15 cellular contexts compared by ENCODE assay signal in genomic region chr6:149414822-149415221, GRCh38. TPM values are rescaled to one million over a fixed set of nuclear protein-coding genes. Genes with fewer than 3 reads are reported as not detected.
DNase-seq lines count a peak whose midpoint lies in the region; ATAC-seq, FAIRE-seq and TF ChIP-seq lines count a peak whose summit lies in the region.
"Had no signal": no experiment of that assay in that cellular context is flagged by ENCODE, and none has a peak within 500 bp of the region (broad histone marks: within the 10 kb centered on the region; RNA-seq: fewer than 3 reads in every experiment).

No MANE protein-coding gene starts in this region.

- H3K36me3 Mint-ChIP-seq in activated CD8-positive, alpha-beta memory T cell treated with anti-CD3 and anti-CD28 coated beads, Interleukin-2, amount 10 ng/mL, durations not matched to agents 7 days and 5 days = peaks cover 46% of the 10 kb centered on the region
- peaks cover 11 to 27% (median 14%) of the 10 kb centered on the region in 3 donors for H3K36me3 Mint-ChIP-seq in naive thymus-derived CD8-positive, alpha-beta T cell

- FAIRE-seq in GM12891 (lab: Jason Lieb, UNC) = peak; percentile 31
- peak; percentile 36 for FAIRE-seq in colon (lab: Jason Lieb, UNC)
- no peak for FAIRE-seq in urothelium cell line (lab: Jason Lieb, UNC)
- FAIRE-seq: GM12878 had no signal

- POLR2A ChIA-PET in naive thymus-derived CD8-positive, alpha-beta T cell (lab: Charles Lee) = no interaction called here

- ATAC-seq in activated CD8-positive, alpha-beta memory T cell treated with anti-CD3 and anti-CD28 coated beads, Interleukin-2, amount 10 ng/mL, durations not matched to agents 7 days and 5 days = no peak
- no peak for ATAC-seq in naive thymus-derived CD8-positive, alpha-beta T cell
- no peak for ATAC-seq in GM18868 (IDR thresholded peaks at IDR 0.05; ENCODE audit: unreplicated experiment)
- ATAC-seq: GM12878 had no signal

- no peak for DNase-seq in activated CD8-positive, alpha-beta memory T cell treated with anti-CD3 and anti-CD28 coated beads, Interleukin-2, amount 10 ng/mL, durations not matched to agents 7 days and 5 days
- no peak for DNase-seq in activated CD8-positive, alpha-beta memory T cell treated with anti-CD3 and anti-CD28 coated beads, Interleukin-2, amount 50 U/mL, for 48 hours
- DNase-seq in GM12891 (ENCODE audit: insufficient read length, low spot score) = no peak
- DNase-seq in naive thymus-derived CD8-positive, alpha-beta T cell = no peak
- DNase-seq in urothelium cell line (ENCODE audit: low spot score) = no peak
- no peak for DNase-seq in NCI-H524 (lab: John Stamatoyannopoulos, UW)
- DNase-seq: ACHN; CD4-positive, CD25-positive, alpha-beta regulatory T cell; DMS79; HCEC 1CT; HFFc6 had no signal

- H3K27me3 Mint-ChIP-seq in activated CD8-positive, alpha-beta memory T cell treated with anti-CD3 and anti-CD28 coated beads, Interleukin-2, amount 10 ng/mL, durations not matched to agents 7 days and 5 days = no peaks in the 10 kb centered on the region
- H3K27me3 Mint-ChIP-seq in naive thymus-derived CD8-positive, alpha-beta T cell = no peaks in the 10 kb centered on the region
- H3K27me3 Mint-ChIP-seq: CD4-positive, CD25-positive, alpha-beta regulatory T cell had no signal

- H3K4me3 Mint-ChIP-seq in activated CD8-positive, alpha-beta memory T cell treated with anti-CD3 and anti-CD28 coated beads, Interleukin-2, amount 10 ng/mL, durations not matched to agents 7 days and 5 days = no peak overlapping the region
- H3K4me3 Mint-ChIP-seq in naive thymus-derived CD8-positive, alpha-beta T cell = no peak overlapping the region
- H3K4me3 Mint-ChIP-seq: HFFc6 had no signal

- H3K4me1 Mint-ChIP-seq in activated CD8-positive, alpha-beta memory T cell treated with anti-CD3 and anti-CD28 coated beads, Interleukin-2, amount 10 ng/mL, durations not matched to agents 7 days and 5 days = peaks cover 15% of the 10 kb centered on the region
- H3K4me1 Mint-ChIP-seq in naive thymus-derived CD8-positive, alpha-beta T cell = peaks cover 0 to 8% (median 2%) of the 10 kb centered on the region in 4 donors

- H3K9me3 Mint-ChIP-seq in activated CD8-positive, alpha-beta memory T cell treated with anti-CD3 and anti-CD28 coated beads, Interleukin-2, amount 10 ng/mL, durations not matched to agents 7 days and 5 days (ENCODE audit: low read depth) = peaks cover 2% of the 10 kb centered on the region
- peaks cover 2 to 18% (median 6%) of the 10 kb centered on the region in 9 donors for H3K9me3 Mint-ChIP-seq in naive thymus-derived CD8-positive, alpha-beta T cell
- H3K9me3 Mint-ChIP-seq: HFFc6 had no signal

- CTCF ChIA-PET in activated CD8-positive, alpha-beta memory T cell treated with anti-CD3 and anti-CD28 coated beads, Interleukin-2, amount 10 ng/mL, durations not matched to agents 7 days and 5 days (lab: Charles Lee) = interaction anchor here (1.3 to 1.5 kb wide), 3 partner anchors 13 to 160 kb away, joined by 3 read pairs; no protein-coding TSS in a partner anchor

- H3K27ac Mint-ChIP-seq in activated CD8-positive, alpha-beta memory T cell treated with anti-CD3 and anti-CD28 coated beads, Interleukin-2, amount 10 ng/mL, durations not matched to agents 7 days and 5 days = peak overlapping the region; percentile 23
- H3K27ac Mint-ChIP-seq in naive thymus-derived CD8-positive, alpha-beta T cell = peak overlapping the region in 6 of 10 donors; percentile 1 to 49 (median 14)
- H3K27ac Mint-ChIP-seq: HFFc6 had no signal

- TF ChIP-seq POLR2A in GM12891 (IDR thresholded peaks at IDR 0.05; ENCODE audit: low read depth, low read length) = no peak

TF ChIP-seq in GM12891, 5 proteins besides CTCF, POLR2A, EP300 and RAD21:
- TF ChIP-seq PAX5 (IDR thresholded peaks at IDR 0.05; ENCODE audit: insufficient read depth, low read length, severe bottlenecking) = no peak
- no peak for TF ChIP-seq POLR2AphosphoS5 (IDR thresholded peaks at IDR 0.05; ENCODE audit: low read depth, low read length)
- TF ChIP-seq TAF1 (IDR thresholded peaks at IDR 0.05; ENCODE audit: low read depth, low read length) = no peak
- no peak for TF ChIP-seq POU2F2 (IDR thresholded peaks at IDR 0.05; ENCODE audit: low read depth, low read length)
- TF ChIP-seq SPI1 (IDR thresholded peaks at IDR 0.05; ENCODE audit: low read depth, low read length) = no peak
TF ChIP-seq in GM12891: peak in this region for 0.

RNA-seq across cellular contexts. Expression of gene SUMO4, which starts 14.8 kb away (rescaled TPM):
- total RNA-seq in activated CD8-positive, alpha-beta memory T cell treated with anti-CD3 and anti-CD28 coated beads, Interleukin-2, amount 10 ng/mL, durations not matched to agents 7 days and 5 days = 10 to 100 TPM in 1 of 2 experiments, 1 to 10 TPM in 1; 7.4 to 10.6 TPM
- 0.17 TPM for polyA plus RNA-seq in GM12891 (2012; ENCODE audit: low read depth, missing spikeins)
- 1 to 10 TPM; 5.1 to 6.0 TPM for total RNA-seq in naive thymus-derived CD8-positive, alpha-beta T cell
- under 1 TPM; 0.30 to 0.80 (median 0.37) TPM for polyA plus RNA-seq in naive thymus-derived CD8-positive, alpha-beta T cell
- total RNA-seq: G401 had no signal
